16 cellular contexts compared by ENCODE assay signal in genomic region chr16:85249418-85249817, GRCh38.
DNase-seq lines count a peak whose midpoint lies in the region; ATAC-seq and TF ChIP-seq lines count a peak whose summit lies in the region.
"Had no signal": no experiment of that assay in that cellular context is flagged by ENCODE, and none has a peak within 500 bp of the region (broad histone marks: within the 10 kb centered on the region; RNA-seq: fewer than 3 reads in every experiment).

No MANE protein-coding gene starts in this region.

- in situ Hi-C loops in gastrocnemius medialis (cut with MboI; ENCODE audit: low sequenced_read_pairs in 4 of 4) = loop anchor here in 2 of 4 donors (25.0 kb wide), 1 partner anchor 137 kb away; the partner anchor contains the start of gene CIBAR2 (in 2 of the 2)

- no peaks in the 10 kb centered on the region for H3K4me1 ChIP-seq in right cardiac atrium (ENCODE audit: control insufficient read depth, insufficient read depth, low read length)
- H3K4me1 ChIP-seq in body of pancreas = peaks cover 17% of the 10 kb centered on the region
- peaks cover 8 to 14% of the 10 kb centered on the region in 2 donors for H3K4me1 ChIP-seq in gastrocnemius medialis

- H3K36me3 ChIP-seq in body of pancreas (replicated peaks in 1 of 2; ENCODE audit: insufficient read depth in 1 of 2, low read depth in 2 of 2) (no peaks in the 10 kb centered on the region), gastrocnemius medialis (no peaks in the 10 kb centered on the region)
- H3K36me3 ChIP-seq: MG63 had no signal

- TF ChIP-seq POLR2A in body of pancreas (IDR thresholded peaks at IDR 0.05) = no peak
- no peak for TF ChIP-seq POLR2A in gastrocnemius medialis (IDR thresholded peaks at IDR 0.05)

- no peak overlapping the region for H3K27ac ChIP-seq in right cardiac atrium (ENCODE audit: low read length)
- H3K27ac ChIP-seq in body of pancreas = no peak overlapping the region
- H3K27ac ChIP-seq in gastrocnemius medialis = no peak overlapping the region

- H3K4me3 ChIP-seq in right cardiac atrium (ENCODE audit: low read length) (no peak overlapping the region), body of pancreas (no peak overlapping the region), gastrocnemius medialis (no peak overlapping the region)
- H3K4me3 ChIP-seq: GM12878, MG63 had no signal

- peak; percentile 23 for ATAC-seq in Right ventricle myocardium inferior
- ATAC-seq in right cardiac atrium = no peak
- peak; percentile 69 for ATAC-seq in body of pancreas
- ATAC-seq in gastrocnemius medialis = peak; percentile 34 to 49
- ATAC-seq in GM21786 (IDR thresholded peaks at IDR 0.05; ENCODE audit: unreplicated experiment) = no peak
- ATAC-seq: GM12878 had no signal

- DNase-seq in Right ventricle myocardium inferior (ENCODE audit: missing footprints) (no peak), right cardiac atrium (no peak), body of pancreas (peak; percentile 73 to 94 (median 88)), midbrain (lab: John Stamatoyannopoulos, UW) (peak; percentile 42), gastrocnemius medialis (peak in 1 of 2 donors; percentile 57), NCI-H345 treated with DMSO at 0.1 percent for 48 hours (lab: John Stamatoyannopoulos, UW; ENCODE audit: unreplicated experiment) (no peak)
- DNase-seq in activated naive CD4-positive, alpha-beta T cell (lab: John Stamatoyannopoulos, UW) = no peak
- DNase-seq: 8988T, AML-193, HFFc6, MG63, NCI-H2081 treated with DMSO at 0.1 percent for 48 hours, NCI-H526, SHP77 had no signal

- intact Hi-C loops in Right ventricle myocardium inferior (cut with DNase I) (loop anchor here (5.0 kb wide), 1 partner anchor 132 kb away; no protein-coding TSS in a partner anchor), right cardiac atrium (cut with DNase I) (loop anchor here in 3 of 4 donors (5.0 to 10.0 kb wide), 2 partner anchors 135 to 137 kb away; partner anchors contain the start of gene CIBAR2 (in 3 of the 3)), body of pancreas (cut with DNase I) (loop anchor here (10.0 kb wide), 1 partner anchor 135 kb away; the partner anchor contains the start of gene CIBAR2), gastrocnemius medialis (cut with DNase I; ENCODE audit: low total_unique reads) (loop anchor here (5.0 kb wide), 1 partner anchor 137 kb away; the partner anchor contains the start of gene CIBAR2)

- WGBS in right cardiac atrium = 82% methylated on average over 16 of the region's 16 CpGs
- WGBS in body of pancreas, 2 donors = 27 to 48% methylated on average over 3 to 4 of the region's 16 CpGs

- H3K27me3 ChIP-seq in right cardiac atrium (ENCODE audit: control insufficient read depth, insufficient read depth) = no peaks in the 10 kb centered on the region
- H3K27me3 ChIP-seq in body of pancreas = no peaks in the 10 kb centered on the region
- no peaks in the 10 kb centered on the region for H3K27me3 ChIP-seq in gastrocnemius medialis
- H3K27me3 ChIP-seq: MG63 had no signal

- H3K9me3 ChIP-seq in right cardiac atrium (ENCODE audit: control insufficient read depth, low read length) = no peaks in the 10 kb centered on the region
- H3K9me3 ChIP-seq in body of pancreas = no peaks in the 10 kb centered on the region
- H3K9me3 ChIP-seq in gastrocnemius medialis = no peaks in the 10 kb centered on the region
- H3K9me3 ChIP-seq: MG63 had no signal

- TF ChIP-seq CTCF in body of pancreas (IDR thresholded peaks at IDR 0.05) = peak in 1 of 7 experiments; percentile 12
- no peak for TF ChIP-seq CTCF in gastrocnemius medialis (IDR thresholded peaks at IDR 0.05 in 4 of 5, conservative IDR thresholded peaks at IDR 0.05 in 1 of 5)

Comparison
In these comparisons a context has a peak if more than half of its experiments do, and no peak if none do; other contexts are left out.
1. ATAC-seq: peak in Right ventricle myocardium inferior (single experiment), body of pancreas (single experiment) and gastrocnemius medialis (2 of 2); none in right cardiac atrium (0 of 2) and GM21786 (single experiment).
2. DNase-seq: peak in body of pancreas (4 of 4) and midbrain (single experiment); none in Right ventricle myocardium inferior (single experiment), right cardiac atrium (0 of 3), NCI-H345 treated with DMSO at 0.1 percent for 48 hours (single experiment) and activated naive CD4-positive, alpha-beta T cell (0 of 4).